10 cellular contexts compared by ENCODE assay signal in genomic region chr7:55509322-55509721, GRCh38.
DNase-seq lines count a peak whose midpoint lies in the region; ATAC-seq and TF ChIP-seq lines count a peak whose summit lies in the region.
"Had no signal": no experiment of that assay in that cellular context is flagged by ENCODE, and none has a peak within 500 bp of the region (broad histone marks: within the 10 kb centered on the region; RNA-seq: fewer than 3 reads in every experiment).

No MANE protein-coding gene starts in this region.

- TF ChIP-seq RAD21 in SK-N-SH (IDR thresholded peaks at IDR 0.05; ENCODE audit: low read length): no peak

- H3K9ac ChIP-seq in SK-N-SH: no peak overlapping the region

- peak; percentile 62 for ATAC-seq in SK-N-SH treated with all-trans-retinoic acid at 6 μM for 48 hours
- ATAC-seq in naive thymus-derived CD4-positive, alpha-beta T cell: peak; percentile 64
- no peak for ATAC-seq in HG03457 (IDR thresholded peaks at IDR 0.05; ENCODE audit: unreplicated experiment)

- no peak overlapping the region for H3K4me3 ChIP-seq in SK-N-SH (ENCODE audit: low read depth in 2 of 2, low read length in 1 of 2)
- no peak overlapping the region for H3K4me3 ChIP-seq in naive thymus-derived CD4-positive, alpha-beta T cell (ENCODE audit: low read length)
- no peak overlapping the region for H3K4me3 ChIP-seq in CD8-positive, alpha-beta memory T cell (ENCODE audit: low read length)

- no peaks in the 10 kb centered on the region for H3K27me3 ChIP-seq in SK-N-SH (ENCODE audit: insufficient read depth)
- H3K27me3 ChIP-seq in naive thymus-derived CD4-positive, alpha-beta T cell (ENCODE audit: control insufficient read depth in 2 of 2, insufficient read depth in 2 of 2, low read length in 2 of 2): no peaks in the 10 kb centered on the region
- H3K27me3 ChIP-seq in CD8-positive, alpha-beta memory T cell (ENCODE audit: insufficient read depth, low read length, poor library complexity, severe bottlenecking): no peaks in the 10 kb centered on the region

- TF ChIP-seq CTCF in SK-N-SH (IDR thresholded peaks at IDR 0.05): no peak

- H3K9me3 ChIP-seq in SK-N-SH: no peaks in the 10 kb centered on the region
- H3K9me3 ChIP-seq in naive thymus-derived CD4-positive, alpha-beta T cell (ENCODE audit: control insufficient read depth in 2 of 3, low read length in 3 of 3): no peaks in the 10 kb centered on the region
- H3K9me3 ChIP-seq in CD8-positive, alpha-beta memory T cell (ENCODE audit: low read length): no peaks in the 10 kb centered on the region

- POLR2A ChIA-PET in SK-N-SH (lab: Yijun Ruan, JAX): no interaction called here
- POLR2A ChIA-PET in naive thymus-derived CD4-positive, alpha-beta T cell (lab: Charles Lee): interaction anchor here (0.6 kb wide), 1 partner anchor 80 kb away, joined by 3 read pairs; no protein-coding TSS in a partner anchor
- POLR2A ChIA-PET in CD8-positive, alpha-beta memory T cell (lab: Charles Lee): no interaction called here

- no peak overlapping the region for H3K4me3 Mint-ChIP-seq in naive thymus-derived CD4-positive, alpha-beta T cell
- no peak overlapping the region for H3K4me3 Mint-ChIP-seq in CD8-positive, alpha-beta memory T cell
- H3K4me3 Mint-ChIP-seq: brain, immature natural killer cell had no signal

- peaks cover 70% of the 10 kb centered on the region for H3K79me2 ChIP-seq in SK-N-SH (ENCODE audit: insufficient read depth)

- intact Hi-C loops in naive thymus-derived CD4-positive, alpha-beta T cell (cut with micrococcal nuclease): no loop called here

- H3K36me3 Mint-ChIP-seq in naive thymus-derived CD4-positive, alpha-beta T cell: peaks cover 4 to 41% (median 5%) of the 10 kb centered on the region in 5 donors
- H3K36me3 Mint-ChIP-seq in CD8-positive, alpha-beta memory T cell: peaks cover 0 to 55% (median 4%) of the 10 kb centered on the region in 3 donors

- H3K27ac Mint-ChIP-seq in naive thymus-derived CD4-positive, alpha-beta T cell: peak overlapping the region in 6 of 9 donors; percentile 5 to 39 (median 20)
- peak overlapping the region in 2 of 8 donors; percentile 15 to 33 for H3K27ac Mint-ChIP-seq in CD8-positive, alpha-beta memory T cell
- H3K27ac Mint-ChIP-seq: brain had no signal

- DNase-seq in SK-N-SH (no peak), H4 (ENCODE audit: low spot score) (peak; percentile 36), SKM-1 treated with dmso at 0.1 percent for 144 hours (lab: John Stamatoyannopoulos, UW; ENCODE audit: unreplicated experiment) (peak; percentile 50), C1 segment of cervical spinal cord (lab: John Stamatoyannopoulos, UW) (no peak)
- DNase-seq in naive thymus-derived CD4-positive, alpha-beta T cell: no peak
- DNase-seq in CD8-positive, alpha-beta memory T cell: no peak
- DNase-seq: immature natural killer cell had no signal

- CTCF ChIA-PET in SK-N-SH (lab: Yijun Ruan, JAX): interaction anchor here (0.8 to 1.3 kb wide), 4 partner anchors 13 to 94 kb away, joined by 3 to 4 read pairs (median 3); no protein-coding TSS in a partner anchor
- CTCF ChIA-PET in naive thymus-derived CD4-positive, alpha-beta T cell (lab: Charles Lee): interaction anchor here (1.2 to 1.4 kb wide), 3 partner anchors 10 to 84 kb away, joined by 4 read pairs; no protein-coding TSS in a partner anchor
- CTCF ChIA-PET in CD8-positive, alpha-beta memory T cell (lab: Charles Lee): interaction anchor here (0.7 to 1.4 kb wide), 2 partner anchors 25 to 85 kb away, joined by 3 to 4 read pairs; no protein-coding TSS in a partner anchor

- peaks cover 16 to 20% of the 10 kb centered on the region in 2 experiments for H3K36me3 ChIP-seq in SK-N-SH (replicated peaks in 1 of 2; ENCODE audit: control insufficient read depth in 1 of 2, insufficient read depth in 2 of 2, low read length in 1 of 2)
- peaks cover 0 to 26% (median 0%) of the 10 kb centered on the region in 3 experiments for H3K36me3 ChIP-seq in naive thymus-derived CD4-positive, alpha-beta T cell (ENCODE audit: control insufficient read depth in 2 of 3, insufficient read depth in 3 of 3, low read length in 3 of 3)
- no peaks in the 10 kb centered on the region for H3K36me3 ChIP-seq in CD8-positive, alpha-beta memory T cell (ENCODE audit: insufficient read depth, low read length)

- 86% methylated on average over 1 of the region's 1 CpG for WGBS in SK-N-SH (ENCODE audit: low lambda C conversion rate)

- H3K27ac ChIP-seq in SK-N-SH (ENCODE audit: low read depth in 2 of 2, low read length in 1 of 2): peak overlapping the region in 1 of 2 experiments; percentile 17; a peak in 1 of 4 replicates
- H3K27ac ChIP-seq in naive thymus-derived CD4-positive, alpha-beta T cell (ENCODE audit: low read depth, low read length): no peak overlapping the region
- H3K27ac ChIP-seq in CD8-positive, alpha-beta memory T cell (ENCODE audit: low read depth, low read length): no peak overlapping the region

- no peak overlapping the region for H2AFZ ChIP-seq in SK-N-SH (ENCODE audit: low read depth)

- H3K4me2 ChIP-seq in SK-N-SH: no peak overlapping the region

- H3K27me3 Mint-ChIP-seq in naive thymus-derived CD4-positive, alpha-beta T cell: no peaks in the 10 kb centered on the region
- H3K27me3 Mint-ChIP-seq in CD8-positive, alpha-beta memory T cell: no peaks in the 10 kb centered on the region
- H3K27me3 Mint-ChIP-seq: brain had no signal

- peaks cover 2 to 10% of the 10 kb centered on the region in 2 experiments; a peak in 2 of 4 replicates for H3K4me1 ChIP-seq in SK-N-SH (ENCODE audit: control insufficient read depth in 1 of 2, insufficient read depth in 2 of 2, low read depth in 1 of 2, low read length in 1 of 2)
- peaks cover 0 to 10% of the 10 kb centered on the region in 2 donors for H3K4me1 ChIP-seq in naive thymus-derived CD4-positive, alpha-beta T cell (ENCODE audit: control insufficient read depth in 2 of 2, insufficient read depth in 2 of 2, low read length in 2 of 2)
- no peaks in the 10 kb centered on the region for H3K4me1 ChIP-seq in CD8-positive, alpha-beta memory T cell (ENCODE audit: insufficient read depth, low read length)

- peaks cover 20% of the 10 kb centered on the region for H3F3A ChIP-seq in SK-N-SH (replicated peaks; ENCODE audit: insufficient read depth)

- no peaks in the 10 kb centered on the region for H3K9me3 Mint-ChIP-seq in naive thymus-derived CD4-positive, alpha-beta T cell
- H3K9me3 Mint-ChIP-seq in CD8-positive, alpha-beta memory T cell: no peaks in the 10 kb centered on the region
- H3K9me3 Mint-ChIP-seq: brain, immature natural killer cell had no signal

- peaks cover 21 to 71% (median 53%) of the 10 kb centered on the region in 7 donors for H3K4me1 Mint-ChIP-seq in naive thymus-derived CD4-positive, alpha-beta T cell
- H3K4me1 Mint-ChIP-seq in CD8-positive, alpha-beta memory T cell: peaks cover 32 to 78% (median 76%) of the 10 kb centered on the region in 3 donors

- no peaks in the 10 kb centered on the region for H3K9me2 ChIP-seq in SK-N-SH

- no peak for TF ChIP-seq EP300 in SK-N-SH (IDR thresholded peaks at IDR 0.05; ENCODE audit: borderline replicate concordance in 1 of 2, low read depth in 1 of 2, low read length in 1 of 2)

- H4K20me1 ChIP-seq in SK-N-SH (ENCODE audit: insufficient read depth): peaks cover 15% of the 10 kb centered on the region

TF ChIP-seq in SK-N-SH treated with all-trans-retinoic acid at 6 μM for 48 hours, 23 proteins besides CTCF, POLR2A, EP300 and RAD21 (continues in another document):
- TF ChIP-seq ZFP30 (CRISPR knock-in tag; IDR thresholded peaks at IDR 0.05) (no peak), RARB (CRISPR knock-in tag; IDR thresholded peaks at IDR 0.05) (no peak), ISL1 (CRISPR knock-in tag; IDR thresholded peaks at IDR 0.05) (no peak), SNAI2 (CRISPR knock-in tag; IDR thresholded peaks at IDR 0.05) (no peak), CSRNP3 (CRISPR knock-in tag; IDR thresholded peaks at IDR 0.05) (no peak), PPARA (CRISPR knock-in tag; IDR thresholded peaks at IDR 0.05; ENCODE audit: borderline replicate concordance) (no peak), CSDC2 (CRISPR knock-in tag; IDR thresholded peaks at IDR 0.05) (no peak)

TF ChIP-seq in SK-N-SH, 30 proteins besides CTCF, POLR2A, EP300 and RAD21:
- TF ChIP-seq MAX (IDR thresholded peaks at IDR 0.05; ENCODE audit: low read depth) (no peak), TEAD4 (IDR thresholded peaks at IDR 0.05; ENCODE audit: borderline replicate concordance, insufficient read depth) (no peak), SIN3A (IDR thresholded peaks at IDR 0.05; ENCODE audit: borderline replicate concordance, low read depth, low read length) (no peak), POLR2AphosphoS5 (IDR thresholded peaks at IDR 0.05; ENCODE audit: low read depth, low read length) (no peak), RXRA (IDR thresholded peaks at IDR 0.05; ENCODE audit: borderline replicate concordance, low read depth) (no peak), FOXM1 (IDR thresholded peaks at IDR 0.05; ENCODE audit: low read depth) (no peak), ZBTB33 (IDR thresholded peaks at IDR 0.05; ENCODE audit: borderline replicate concordance, low read depth) (no peak), FOXJ3 (CRISPR knock-in tag; IDR thresholded peaks at IDR 0.05) (no peak), ELF1 (IDR thresholded peaks at IDR 0.05) (no peak)
TF ChIP-seq in SK-N-SH: peak in this region for 0.

Comparison
In these comparisons a context has a peak if more than half of its experiments do, and no peak if none do; other contexts are left out.
1. DNase-seq: peak in H4 (single experiment) and SKM-1 treated with dmso at 0.1 percent for 144 hours (single experiment); none in SK-N-SH (single experiment), naive thymus-derived CD4-positive, alpha-beta T cell (0 of 9), CD8-positive, alpha-beta memory T cell (0 of 5) and C1 segment of cervical spinal cord (0 of 14).